Comparison of ENCODE assay signal across 21 cellular contexts in genomic region chr9:30722065-30722464, GRCh38.
"Had no signal": no experiment of that assay in that cellular context is flagged by ENCODE, and none has a peak within 500 bp of the region (broad histone marks: within the 10 kb centered on the region; RNA-seq: fewer than 3 reads in every experiment).

No MANE protein-coding gene starts in this region.

- H3K9me3 ChIP-seq: pancreas, thoracic aorta, transverse colon had no signal

- ATAC-seq: heart left ventricle, left lobe of liver, natural killer cell, pancreas, sciatic nerve had no signal

- H3K27ac ChIP-seq: coronary artery, heart left ventricle, pancreas, skin epidermis, stomach, thoracic aorta, transverse colon had no signal

- H3K27me3 ChIP-seq: heart left ventricle, pancreas, stomach, transverse colon had no signal

- H3K27me3 Mint-ChIP-seq: progenitor cell of endocrine pancreas had no signal

- H3K36me3 ChIP-seq: heart left ventricle, pancreas, stomach, thoracic aorta, transverse colon had no signal

- FAIRE-seq: pancreas had no signal

- H3K4me3 Mint-ChIP-seq: natural killer cell had no signal

- H3K4me1 Mint-ChIP-seq: natural killer cell had no signal

- H3K4me3 ChIP-seq: coronary artery, heart left ventricle, pancreas, skin epidermis, stomach, thoracic aorta, transverse colon had no signal

- H3K4me1 ChIP-seq: heart left ventricle, pancreas, stomach, transverse colon had no signal

- H3K27ac Mint-ChIP-seq: natural killer cell, progenitor cell of endocrine pancreas had no signal

- DNase-seq: central memory CD4-positive, alpha-beta T cell; effector CD8-positive, alpha-beta T cell; foreskin melanocyte; heart left ventricle; hippocampal formation; kidney glomerular epithelial cell; mammary epithelial cell; natural killer cell; nucleus accumbens; pancreas; stimulated activated CD4-positive, alpha-beta T cell treated with anti-CD3 and anti-CD28 coated beads, Interleukin-12 subunit alpha, Interleukin-12 subunit beta, amount 100 ng/mL, for 4 hours; stimulated activated naive CD4-positive, alpha-beta T cell; stomach; substantia nigra; transverse colon had no signal

- H3K36me3 Mint-ChIP-seq: natural killer cell had no signal
